Comparison of ENCODE assay signal across 7 cellular contexts in genomic region chr3:171459130-171459941, GRCh38. TPM values are rescaled to one million over a fixed set of nuclear protein-coding genes. Genes with fewer than 3 reads are reported as not detected.
DNase-seq lines count a peak whose midpoint lies in the region; ATAC-seq and TF ChIP-seq lines count a peak whose summit lies in the region.

No MANE protein-coding gene starts in this region.

- TF ChIP-seq CTCF in fibroblast of lung (conservative IDR thresholded peaks at IDR 0.05 in 1 of 2, IDR thresholded peaks at IDR 0.05 in 1 of 2; ENCODE audit: low read depth in 1 of 2, low read length in 2 of 2), result no peak

- no peaks in the 10 kb centered on the region for H3K9me3 Mint-ChIP-seq in natural killer cell treated with Interleukin-12 subunit alpha and Interleukin-12 subunit beta and Interleukin-15 and Interleukin-18, amount 100 ng/mL, for 72 hours

- peak overlapping the region; percentile 75 for H2AFZ ChIP-seq in fibroblast of lung (ENCODE audit: low read length)

- ATAC-seq in GM21529 (IDR thresholded peaks at IDR 0.05; ENCODE audit: unreplicated experiment) (peak; percentile 0), HG02588 (IDR thresholded peaks at IDR 0.05; ENCODE audit: unreplicated experiment) (no peak)
- ATAC-seq in natural killer cell treated with Interleukin-12 subunit alpha and Interleukin-12 subunit beta and Interleukin-15 and Interleukin-18, amount 100 ng/mL, for 72 hours, result peak; percentile 44 to 55

- no peaks in the 10 kb centered on the region for H3K27me3 Mint-ChIP-seq in natural killer cell treated with Interleukin-12 subunit alpha and Interleukin-12 subunit beta and Interleukin-15 and Interleukin-18, amount 100 ng/mL, for 72 hours

- peaks cover 46% of the 10 kb centered on the region for H3K79me2 ChIP-seq in fibroblast of lung (ENCODE audit: control insufficient read depth, insufficient read depth, low read length)

- no peaks in the 10 kb centered on the region for H3K27me3 ChIP-seq in fibroblast of lung (ENCODE audit: control insufficient read depth, insufficient read depth, low read length)

- no peaks in the 10 kb centered on the region for H3K36me3 Mint-ChIP-seq in natural killer cell treated with Interleukin-12 subunit alpha and Interleukin-12 subunit beta and Interleukin-15 and Interleukin-18, amount 100 ng/mL, for 72 hours

- H4K20me1 ChIP-seq in fibroblast of lung (ENCODE audit: control insufficient read depth, extremely low read depth, insufficient read depth, low read length), result no peaks in the 10 kb centered on the region

- peak overlapping the region; percentile 79 to 91 for H3K27ac Mint-ChIP-seq in natural killer cell treated with Interleukin-12 subunit alpha and Interleukin-12 subunit beta and Interleukin-15 and Interleukin-18, amount 100 ng/mL, for 72 hours

- peak overlapping the region; percentile 25 for H3K9ac ChIP-seq in fibroblast of lung (ENCODE audit: insufficient read depth, low read length)

- no peaks in the 10 kb centered on the region for H3K9me3 ChIP-seq in fibroblast of lung (ENCODE audit: control insufficient read depth, insufficient read depth, low read depth, low read length)

- no peaks in the 10 kb centered on the region for H3K36me3 ChIP-seq in fibroblast of lung (ENCODE audit: control insufficient read depth, insufficient read depth, low read length)

- H3K4me1 Mint-ChIP-seq in natural killer cell treated with Interleukin-12 subunit alpha and Interleukin-12 subunit beta and Interleukin-15 and Interleukin-18, amount 100 ng/mL, for 72 hours (ENCODE audit: low read depth in 2 of 2), result peaks cover 41 to 65% of the 10 kb centered on the region in 2 donors

- peak overlapping the region; percentile 69 to 90 (median 83) for H3K4me3 ChIP-seq in fibroblast of lung (replicated peaks in 1 of 4; ENCODE audit: control extremely low read depth in 1 of 4, insufficient read depth in 1 of 4, low read depth in 3 of 4, low read length in 4 of 4)

- peak overlapping the region; percentile 100 for H3K4me3 Mint-ChIP-seq in natural killer cell treated with Interleukin-12 subunit alpha and Interleukin-12 subunit beta and Interleukin-15 and Interleukin-18, amount 100 ng/mL, for 72 hours

- H3K4me1 ChIP-seq in fibroblast of lung (ENCODE audit: control insufficient read depth, extremely low read depth, insufficient read depth, low read length), result peaks cover 8% of the 10 kb centered on the region

- DNase-seq in NCI-H748 (lab: John Stamatoyannopoulos, UW; ENCODE audit: unreplicated experiment), result peak; percentile 69
- DNase-seq in activated T-helper 1 cell treated with Interleukin-2 at 50 U/mL for 16 hours (ENCODE audit: low read depth), result peak; percentile 20
- DNase-seq in fibroblast of lung (ENCODE audit: low read depth in 2 of 2), result peak; percentile 48 to 57
- DNase-seq in natural killer cell treated with Interleukin-12 subunit alpha and Interleukin-12 subunit beta and Interleukin-15 and Interleukin-18, amount 100 ng/mL, for 72 hours (ENCODE audit: low spot score), result peak; percentile 65

- H3K4me2 ChIP-seq in fibroblast of lung (ENCODE audit: extremely low read depth, insufficient read depth, low read length), result peak overlapping the region; percentile 82

- H3K27ac ChIP-seq in fibroblast of lung (ENCODE audit: insufficient read depth, low read length), result peak overlapping the region; percentile 21
- peak overlapping the region; percentile 64 for H3K27ac ChIP-seq in temporal lobe (ENCODE audit: low read depth, low read length)

RNA-seq across cellular contexts. Expression of gene TNIK, which starts 0.9 kb away (rescaled TPM):
- total RNA-seq in fibroblast of lung (30.6 and 39.3 TPM in 2 replicates), temporal lobe (69.1 TPM)
- polyA plus RNA-seq in fibroblast of lung, result 13.8 and 16.8 TPM in 2 replicates
- polyA plus RNA-seq in fibroblast of lung (2012), result 14.4 and 20.9 TPM in 2 replicates
- 18.5 and 25.6 TPM in 2 replicates for polyA minus RNA-seq in fibroblast of lung (ENCODE audit: low replicate concordance)
- total RNA-seq in natural killer cell treated with Interleukin-12 subunit alpha and Interleukin-12 subunit beta and Interleukin-15 and Interleukin-18, amount 100 ng/mL, for 72 hours, result 10 to 100 TPM; 44.3 to 48.5 TPM
